ENCODE assay signal across 18 cellular contexts in the genomic region with DNA sequence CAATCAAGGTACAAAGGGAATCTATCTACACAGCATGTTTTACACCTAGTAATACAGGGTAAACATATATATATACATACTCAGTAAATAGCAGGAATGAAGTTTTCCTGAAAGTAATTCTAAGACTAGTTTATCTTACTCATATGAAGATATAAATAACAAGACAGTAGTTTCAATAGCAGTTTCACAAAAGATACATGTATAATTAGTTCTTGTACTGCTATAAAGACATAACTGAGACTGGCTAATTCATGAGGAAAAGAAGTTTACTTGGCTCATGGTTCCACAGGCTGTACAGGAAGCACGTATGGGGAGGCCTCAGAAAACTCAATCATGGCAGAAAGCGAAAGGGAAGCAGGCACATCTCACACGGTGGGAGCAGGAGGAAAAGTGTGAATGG. TPM values are rescaled to one million over a fixed set of nuclear protein-coding genes. Genes with fewer than 3 reads are reported as not detected.
A peak's percentile ranks its signal among the peaks of the same experiment; 100 is the strongest.
DNase-seq lines count a peak whose midpoint lies in the region; ATAC-seq and TF ChIP-seq lines count a peak whose summit lies in the region.
"Had no signal": no experiment of that assay in that cellular context is flagged by ENCODE, and none has a peak within 500 bp of the region (broad histone marks: within the 10 kb centered on the region; RNA-seq: fewer than 3 reads in every experiment).

No MANE protein-coding gene starts in this region.

- H3K27ac Mint-ChIP-seq in MCF 10A (ENCODE audit: low read depth, unreplicated experiment), result peak overlapping the region; percentile 57
- H3K27ac Mint-ChIP-seq: activated B cell treated with CpG ODN at 0.5 μM for 24 hours had no signal

- H3K27ac ChIP-seq in breast epithelium, result no peak overlapping the region
- no peak overlapping the region for H3K27ac ChIP-seq in KMS-11
- peak overlapping the region; percentile 67 for H3K27ac ChIP-seq in neutrophil
- no peak overlapping the region for H3K27ac ChIP-seq in smooth muscle cell (ENCODE audit: low read depth)
- H3K27ac ChIP-seq in Karpas-422 (ENCODE audit: low read length), result no peak overlapping the region
- H3K27ac ChIP-seq: ascending aorta, parathyroid adenoma had no signal

- peaks cover 32% of the 10 kb centered on the region for H3K4me1 Mint-ChIP-seq in MCF 10A (ENCODE audit: insufficient read depth, unreplicated experiment)

- no peak for TF ChIP-seq POLR2A in breast epithelium (IDR thresholded peaks at IDR 0.05)

- H3K27me3 ChIP-seq in breast epithelium (no peaks in the 10 kb centered on the region), KMS-11 (ENCODE audit: insufficient read depth, low read depth) (no peaks in the 10 kb centered on the region), neutrophil (no peaks in the 10 kb centered on the region), smooth muscle cell (ENCODE audit: low read depth) (no peaks in the 10 kb centered on the region), Karpas-422 (ENCODE audit: low read length) (no peaks in the 10 kb centered on the region)
- H3K27me3 ChIP-seq: ascending aorta had no signal

- POLR2A ChIA-PET in MCF 10A (lab: Yijun Ruan, JAX), result interaction anchor here (0.7 to 4.1 kb wide), 3 partner anchors 15 to 215 kb away, joined by 3 to 31 read pairs (median 3); a partner anchor contains a TSS

- TF ChIP-seq CTCF in MCF 10A (IDR thresholded peaks at IDR 0.05; ENCODE audit: unreplicated experiment), result no peak
- no peak for TF ChIP-seq CTCF in breast epithelium (IDR thresholded peaks at IDR 0.05)
- TF ChIP-seq CTCF in KMS-11 (conservative IDR thresholded peaks at IDR 0.05; ENCODE audit: low read depth, low read length), result no peak
- no peak for TF ChIP-seq CTCF in neutrophil (IDR thresholded peaks at IDR 0.05)
- TF ChIP-seq CTCF in smooth muscle cell (IDR thresholded peaks at IDR 0.05; ENCODE audit: borderline replicate concordance, insufficient read depth, poor library complexity, severe bottlenecking), result no peak

- ATAC-seq in GM21515 (IDR thresholded peaks at IDR 0.05; ENCODE audit: unreplicated experiment), result peak; percentile 60

- H3K9me3 Mint-ChIP-seq in MCF 10A (ENCODE audit: unreplicated experiment), result no peaks in the 10 kb centered on the region
- H3K9me3 Mint-ChIP-seq: activated B cell treated with CpG ODN at 0.5 μM for 24 hours had no signal

- intact Hi-C loops in MCF 10A (cut with micrococcal nuclease), result no loop called here
- intact Hi-C loops in breast epithelium (cut with DNase I; ENCODE audit: low total_unique reads), result no loop called here

- H3K4me3 Mint-ChIP-seq in MCF 10A (ENCODE audit: unreplicated experiment), result no peak overlapping the region
- H3K4me3 Mint-ChIP-seq: activated B cell treated with CpG ODN at 0.5 μM for 24 hours had no signal

- CTCF ChIA-PET in MCF 10A (lab: Yijun Ruan, JAX), result interaction anchor here (0.9 kb wide), 1 partner anchor 180 kb away, joined by 3 read pairs; no protein-coding TSS in a partner anchor

- no peaks in the 10 kb centered on the region for H3K36me3 ChIP-seq in breast epithelium
- H3K36me3 ChIP-seq in KMS-11 (ENCODE audit: insufficient read depth), result no peaks in the 10 kb centered on the region
- peaks cover 16% of the 10 kb centered on the region for H3K36me3 ChIP-seq in neutrophil
- H3K36me3 ChIP-seq in smooth muscle cell (ENCODE audit: low read depth), result peaks cover 8% of the 10 kb centered on the region
- H3K36me3 ChIP-seq in Karpas-422 (ENCODE audit: insufficient read depth, low read length), result peaks cover 21% of the 10 kb centered on the region

- peaks cover 12% of the 10 kb centered on the region for H3K36me3 Mint-ChIP-seq in MCF 10A (ENCODE audit: insufficient read depth, unreplicated experiment)

- H3K79me2 ChIP-seq in KMS-11 (ENCODE audit: insufficient read depth, low read depth) (peaks cover 27% of the 10 kb centered on the region), smooth muscle cell (ENCODE audit: low read depth) (peaks cover 92% of the 10 kb centered on the region), Karpas-422 (ENCODE audit: low read length) (peaks cover 94% of the 10 kb centered on the region)

- H4K20me1 ChIP-seq in KMS-11 (ENCODE audit: insufficient read depth) (no peaks in the 10 kb centered on the region), smooth muscle cell (ENCODE audit: low read depth) (peaks cover 97% of the 10 kb centered on the region), Karpas-422 (ENCODE audit: insufficient read depth, low read depth, low read length) (no peaks in the 10 kb centered on the region)

- no peak for DNase-seq in MCF 10A (ENCODE audit: unreplicated experiment)
- no peak for DNase-seq in breast epithelium (ENCODE audit: low spot score in 2 of 2)
- DNase-seq in stimulated activated naive CD4-positive, alpha-beta T cell (lab: John Stamatoyannopoulos, UW), result no peak
- no peak for DNase-seq in smooth muscle cell (lab: John Stamatoyannopoulos, UW; ENCODE audit: unreplicated experiment)
- no peak for DNase-seq in Karpas-422
- DNase-seq: activated B cell treated with CpG ODN at 0.5 μM for 24 hours; DMS 273 treated with DMSO at 0.1 percent for 48 hours; Kasumi-1; midbrain; NCI-H524; SK-N-SH; stimulated activated CD4-positive, alpha-beta T cell treated with anti-CD3 and anti-CD28 coated beads, Interleukin-12 subunit alpha, Interleukin-12 subunit beta, amount 100 ng/mL, for 4 hours; substantia nigra had no signal

- H3F3A ChIP-seq in smooth muscle cell (ENCODE audit: low read depth), result peaks cover 3% of the 10 kb centered on the region

- H3K4me3 ChIP-seq in breast epithelium (no peak overlapping the region), KMS-11 (IDR thresholded peaks at IDR 0.05; ENCODE audit: insufficient read depth, low read depth, low read length) (no peak overlapping the region), neutrophil (ENCODE audit: low read depth in 1 of 2, low read length in 1 of 2) (no peak overlapping the region), smooth muscle cell (no peak overlapping the region), Karpas-422 (ENCODE audit: low read length) (no peak overlapping the region)
- H3K4me3 ChIP-seq: ascending aorta had no signal

- peak overlapping the region; percentile 39 for H3K4me2 ChIP-seq in KMS-11
- H3K4me2 ChIP-seq in smooth muscle cell, result no peak overlapping the region
- no peak overlapping the region for H3K4me2 ChIP-seq in Karpas-422 (ENCODE audit: low read depth, low read length, poor library complexity, severe bottlenecking)
- H3K4me2 ChIP-seq: SK-N-SH had no signal

- BruUV-seq in MCF 10A (replicated peaks; lab: Mats Ljungman, UMichigan), result no TSS peak

- no peak overlapping the region for H3K9ac ChIP-seq in KMS-11
- no peak overlapping the region for H3K9ac ChIP-seq in smooth muscle cell (ENCODE audit: low read depth)
- H3K9ac ChIP-seq in Karpas-422 (ENCODE audit: low read length), result no peak overlapping the region
- H3K9ac ChIP-seq: parathyroid adenoma, SK-N-SH had no signal

- H3K9me2 ChIP-seq in Karpas-422 (replicated peaks; ENCODE audit: insufficient read depth, low read length), result no peaks in the 10 kb centered on the region
- H3K9me2 ChIP-seq: SK-N-SH had no signal

- H3K4me1 ChIP-seq in breast epithelium (no peaks in the 10 kb centered on the region), KMS-11 (ENCODE audit: low read depth, poor library complexity, severe bottlenecking) (peaks cover 32% of the 10 kb centered on the region), neutrophil (ENCODE audit: control insufficient read depth in 1 of 2, insufficient read depth in 1 of 2, low read depth in 1 of 2, low read length in 1 of 2) (peaks cover 27 to 30% of the 10 kb centered on the region in 2 experiments), smooth muscle cell (ENCODE audit: low read depth) (no peaks in the 10 kb centered on the region), Karpas-422 (ENCODE audit: low read length) (peaks cover 9% of the 10 kb centered on the region)

- H3K27me3 Mint-ChIP-seq in MCF 10A (ENCODE audit: insufficient read depth, unreplicated experiment), result no peaks in the 10 kb centered on the region
- H3K27me3 Mint-ChIP-seq: activated B cell treated with CpG ODN at 0.5 μM for 24 hours had no signal

- 97% methylated on average over 3 of the region's 3 CpGs for WGBS in smooth muscle cell (ENCODE audit: low lambda C conversion rate)

- H3K9me3 ChIP-seq in breast epithelium, result no peaks in the 10 kb centered on the region
- H3K9me3 ChIP-seq in neutrophil, result no peaks in the 10 kb centered on the region
- no peaks in the 10 kb centered on the region for H3K9me3 ChIP-seq in smooth muscle cell (replicated peaks; ENCODE audit: low read depth)
- no peaks in the 10 kb centered on the region for H3K9me3 ChIP-seq in Karpas-422 (ENCODE audit: low read length)
- H3K9me3 ChIP-seq: ascending aorta, SK-N-SH had no signal

- H2AFZ ChIP-seq in KMS-11 (ENCODE audit: low read depth) (no peak overlapping the region), smooth muscle cell (ENCODE audit: low read depth) (no peak overlapping the region), Karpas-422 (ENCODE audit: low read length) (no peak overlapping the region)
- H2AFZ ChIP-seq: parathyroid adenoma had no signal

RNA-seq across cellular contexts. Expression of a gene that starts 16.9 kb away (rescaled TPM):
- total RNA-seq in MCF 10A (2022) (29.9 and 31.0 TPM in 2 replicates), breast epithelium (10 to 100 TPM; 29.3 to 33.1 (median 30.5) TPM), smooth muscle cell (43.1 and 51.0 TPM in 2 replicates)
- 52.5 and 68.9 TPM in 2 replicates for polyA plus RNA-seq in smooth muscle cell
- 15.9 and 27.7 TPM in 2 replicates for total RNA-seq in Karpas-422 (2014; rRNA removed; shearing (Covaris generic); ENCODE audit: low replicate concordance)

RNA-seq across cellular contexts. Expression of a gene that starts 17.1 kb away (rescaled TPM):
- 19.4 and 21.1 TPM in 2 replicates for total RNA-seq in MCF 10A (2022)
- total RNA-seq in breast epithelium, result 10 to 100 TPM; 22.6 to 32.6 (median 26.6) TPM
- 37.1 and 41.8 TPM in 2 replicates for total RNA-seq in smooth muscle cell
- polyA plus RNA-seq in smooth muscle cell, result 23.3 and 23.4 TPM in 2 replicates
- 21.1 and 50.9 TPM in 2 replicates for total RNA-seq in Karpas-422 (2014; rRNA removed; shearing (Covaris generic); ENCODE audit: low replicate concordance)
